ENCODE assay signal across 16 cellular contexts in the genomic region with DNA sequence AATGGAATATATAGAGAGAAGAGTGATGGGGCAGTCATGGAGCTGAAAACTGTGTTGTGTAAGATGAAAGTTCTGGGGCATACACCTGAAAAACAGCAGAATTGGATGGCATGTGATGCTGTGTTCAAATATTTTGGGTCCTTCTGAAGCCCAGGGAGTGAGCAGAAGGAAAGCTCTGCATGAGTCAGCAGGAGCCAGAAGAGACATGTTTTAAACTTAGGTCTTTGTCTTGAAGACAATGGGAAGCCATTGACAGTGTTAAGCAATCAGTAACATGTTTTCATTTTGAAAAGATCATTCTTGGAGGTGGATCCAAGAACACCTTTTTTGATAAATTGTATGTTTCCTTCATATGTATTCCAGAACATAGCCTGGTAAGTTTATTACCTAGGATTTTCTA. TPM values are rescaled to one million over a fixed set of nuclear protein-coding genes. Genes with fewer than 3 reads are reported as not detected.
DNase-seq lines count a peak whose midpoint lies in the region; ATAC-seq, FAIRE-seq and TF ChIP-seq lines count a peak whose summit lies in the region.
"Had no signal": no experiment of that assay in that cellular context is flagged by ENCODE, and none has a peak within 500 bp of the region (broad histone marks: within the 10 kb centered on the region; RNA-seq: fewer than 3 reads in every experiment).

No MANE protein-coding gene starts in this region.

- H2BK12ac ChIP-seq in H1 (ENCODE audit: low read depth, low read length) = no peak overlapping the region

- no peak overlapping the region for H2AK5ac ChIP-seq in H1 (ENCODE audit: low read depth, low read length)

- no peak overlapping the region for H3K18ac ChIP-seq in H1 (ENCODE audit: extremely low read depth, low read length)

- DNase-seq in mammary epithelial cell (peak; percentile 52), H1 (ENCODE audit: low read depth in 1 of 2, low spot score in 2 of 2) (no peak), foreskin keratinocyte (peak; percentile 47 to 72), retina (no peak), left cardiac atrium (no peak)
- DNase-seq in naive thymus-derived CD4-positive, alpha-beta T cell = no peak
- DNase-seq: C1 segment of cervical spinal cord; Calu3; CD4-positive, alpha-beta memory T cell; COR-L47; DND-41; GOT3; H7; HCEC 1CT had no signal

- H3K27me3 Mint-ChIP-seq in naive thymus-derived CD4-positive, alpha-beta T cell = peaks cover 0 to 30% (median 13%) of the 10 kb centered on the region in 5 donors

- dilution Hi-C loops in mammary epithelial cell (cut with HindIII; ENCODE audit: low sequenced_read_pairs) = no loop called here

- no peak overlapping the region for H4K91ac ChIP-seq in H1 (replicated peaks; ENCODE audit: insufficient read length, low read length)

- FAIRE-seq in H1 (lab: Jason Lieb, UNC) = no peak
- FAIRE-seq: G401.6, GM12892 had no signal

- H2BK15ac ChIP-seq in H1 (ENCODE audit: low read length) = no peak overlapping the region

- H3K27me3 ChIP-seq in mammary epithelial cell (ENCODE audit: insufficient read depth, low read length) (no peaks in the 10 kb centered on the region), H1 (replicated peaks in 1 of 4; ENCODE audit: control insufficient read depth in 3 of 4, extremely low read depth in 1 of 4, insufficient read depth in 3 of 4, low read length in 3 of 4) (no peaks in the 10 kb centered on the region), foreskin keratinocyte (no peaks in the 10 kb centered on the region)
- H3K27me3 ChIP-seq in naive thymus-derived CD4-positive, alpha-beta T cell (ENCODE audit: control insufficient read depth in 2 of 2, insufficient read depth in 2 of 2, low read length in 2 of 2) = no peaks in the 10 kb centered on the region

- H3K23me2 ChIP-seq in H1 (ENCODE audit: low read depth, low read length) = no peaks in the 10 kb centered on the region

- no peak for TF ChIP-seq EP300 in H1 (IDR thresholded peaks at IDR 0.05; ENCODE audit: borderline replicate concordance in 1 of 2, low read depth in 2 of 2, low read length in 2 of 2)

- H3K36me3 ChIP-seq in mammary epithelial cell (ENCODE audit: insufficient read depth, low read length) = no peaks in the 10 kb centered on the region
- H3K36me3 ChIP-seq in H1 (ENCODE audit: control insufficient read depth in 2 of 4, insufficient read depth in 4 of 4, low read length in 3 of 4) = no peaks in the 10 kb centered on the region
- no peaks in the 10 kb centered on the region for H3K36me3 ChIP-seq in naive thymus-derived CD4-positive, alpha-beta T cell (ENCODE audit: control insufficient read depth in 2 of 3, insufficient read depth in 3 of 3, low read length in 3 of 3)

- no peaks in the 10 kb centered on the region for H3K79me1 ChIP-seq in H1 (ENCODE audit: low read depth, low read length)

- no peak overlapping the region for H2BK5ac ChIP-seq in H1 (ENCODE audit: low read depth, low read length)

- ATAC-seq in foreskin keratinocyte (peak; percentile 96), left cardiac atrium (no peak)
- no peak for ATAC-seq in naive thymus-derived CD4-positive, alpha-beta T cell

- TF ChIP-seq POLR2A in H1 (IDR thresholded peaks at IDR 0.05; ENCODE audit: control extremely low read depth in 1 of 2, low read depth in 2 of 2, low read length in 2 of 2) = no peak

- peaks cover 0 to 13% (median 3%) of the 10 kb centered on the region in 11 donors for H3K9me3 Mint-ChIP-seq in naive thymus-derived CD4-positive, alpha-beta T cell

- H3K4me1 ChIP-seq in mammary epithelial cell (ENCODE audit: insufficient read depth, low read length) = peaks cover 6% of the 10 kb centered on the region
- H3K4me1 ChIP-seq in H1 (replicated peaks in 1 of 4; ENCODE audit: control insufficient read depth in 3 of 4, insufficient read depth in 4 of 4, low read length in 3 of 4) = peaks cover 0 to 2% (median 0%) of the 10 kb centered on the region in 4 experiments; a peak in 1 of 7 replicates
- no peaks in the 10 kb centered on the region for H3K4me1 ChIP-seq in foreskin keratinocyte
- H3K4me1 ChIP-seq in naive thymus-derived CD4-positive, alpha-beta T cell (ENCODE audit: control insufficient read depth in 2 of 2, insufficient read depth in 2 of 2, low read length in 2 of 2) = no peaks in the 10 kb centered on the region

- H3K4ac ChIP-seq in H1 (replicated peaks; ENCODE audit: insufficient read length, low read depth, low read length) = no peak overlapping the region

- intact Hi-C loops in mammary epithelial cell (cut with micrococcal nuclease) = no loop called here
- intact Hi-C loops in naive thymus-derived CD4-positive, alpha-beta T cell (cut with micrococcal nuclease) = no loop called here
- intact Hi-C loops in left cardiac atrium (cut with DNase I) = no loop called here

- in situ Hi-C loops in mammary epithelial cell (cut with MboI; ENCODE audit: low sequenced_read_pairs in 2 of 2) = no loop called here

- TF ChIP-seq RAD21 in H1 (IDR thresholded peaks at IDR 0.05 in 1 of 2, conservative IDR thresholded peaks at IDR 0.05 in 1 of 2; ENCODE audit: low read depth in 2 of 2, low read length in 2 of 2) = no peak

- no peak overlapping the region for H3K27ac ChIP-seq in mammary epithelial cell (ENCODE audit: insufficient read depth, low read depth, low read length)
- H3K27ac ChIP-seq in H1 (ENCODE audit: low read depth, low read length) = no peak overlapping the region
- H3K27ac ChIP-seq in foreskin keratinocyte = no peak overlapping the region
- no peak overlapping the region for H3K27ac ChIP-seq in naive thymus-derived CD4-positive, alpha-beta T cell (ENCODE audit: low read depth, low read length)

- CTCF ChIA-PET in mammary epithelial cell (lab: Charles Lee; ENCODE audit: low non-redundant PET) (interaction anchor here (1.0 kb wide), 1 partner anchor 14 kb away, joined by 3 read pairs; no protein-coding TSS in a partner anchor), H1 (lab: Charles Lee; ENCODE audit: partially characterized antibody) (interaction anchor here (0.6 to 2.4 kb wide), 3 partner anchors 14 to 172 kb away, joined by 3 to 9 read pairs (median 3); no protein-coding TSS in a partner anchor)
- CTCF ChIA-PET in naive thymus-derived CD4-positive, alpha-beta T cell (lab: Charles Lee) = no interaction called here

- no peak overlapping the region for H2AFZ ChIP-seq in mammary epithelial cell (ENCODE audit: low read depth, low read length)
- no peak overlapping the region for H2AFZ ChIP-seq in H1 (ENCODE audit: low read length)

- no peak overlapping the region for H2BK120ac ChIP-seq in H1 (replicated peaks; ENCODE audit: low read depth, low read length)

- H3K4me1 Mint-ChIP-seq in naive thymus-derived CD4-positive, alpha-beta T cell = peaks cover 0 to 2% (median 0%) of the 10 kb centered on the region in 7 donors
- H3K4me1 Mint-ChIP-seq: CD4-positive, alpha-beta memory T cell had no signal

- no peak for TF ChIP-seq CTCF in mammary epithelial cell (conservative IDR thresholded peaks at IDR 0.05 in 1 of 2, IDR thresholded peaks at IDR 0.05 in 1 of 2; ENCODE audit: extremely low read depth in 1 of 2, insufficient read depth in 1 of 2, low read depth in 1 of 2, low read length in 2 of 2)
- no peak for TF ChIP-seq CTCF in H1 (IDR thresholded peaks at IDR 0.05; ENCODE audit: control extremely low read depth in 1 of 3, insufficient read depth in 1 of 3, low read depth in 1 of 3, low read length in 3 of 3)
- no peak for TF ChIP-seq CTCF in foreskin keratinocyte (conservative IDR thresholded peaks at IDR 0.05)

- H3K36me3 Mint-ChIP-seq in naive thymus-derived CD4-positive, alpha-beta T cell = no peaks in the 10 kb centered on the region

- no peak overlapping the region for H2BK20ac ChIP-seq in H1 (ENCODE audit: low read length)

- no peak overlapping the region for H3K27ac Mint-ChIP-seq in naive thymus-derived CD4-positive, alpha-beta T cell
- H3K27ac Mint-ChIP-seq: CD4-positive, alpha-beta memory T cell had no signal

- H3K4me3 Mint-ChIP-seq in naive thymus-derived CD4-positive, alpha-beta T cell = no peak overlapping the region
- H3K4me3 Mint-ChIP-seq: CD4-positive, alpha-beta memory T cell had no signal

- no peak overlapping the region for H4K8ac ChIP-seq in H1 (ENCODE audit: extremely low read depth, insufficient read depth, low read length)

- POLR2A ChIA-PET in H1 (lab: Charles Lee; ENCODE audit: partially characterized antibody) = no interaction called here
- POLR2A ChIA-PET in naive thymus-derived CD4-positive, alpha-beta T cell (lab: Charles Lee) = no interaction called here

- no peak overlapping the region for H3K9ac ChIP-seq in mammary epithelial cell (ENCODE audit: insufficient read depth, low read length)
- H3K9ac ChIP-seq in H1 (replicated peaks in 1 of 4; ENCODE audit: extremely low read depth in 1 of 4, low read depth in 3 of 4, low read length in 3 of 4) = no peak overlapping the region

- no peak overlapping the region for H3K56ac ChIP-seq in H1 (replicated peaks; ENCODE audit: insufficient read length, low read depth, low read length)

- BruUV-seq in mammary epithelial cell (replicated peaks; lab: Mats Ljungman, UMichigan) = no TSS peak

- H3K23ac ChIP-seq in H1 (ENCODE audit: insufficient read length) = no peak overlapping the region

- H4K5ac ChIP-seq in H1 (ENCODE audit: insufficient read length, low read depth, low read length) = no peak overlapping the region

- H3K79me2 ChIP-seq in mammary epithelial cell (ENCODE audit: insufficient read depth, low read length) (no peaks in the 10 kb centered on the region), H1 (ENCODE audit: control insufficient read depth in 1 of 2, insufficient read depth in 2 of 2, low read length in 2 of 2) (no peaks in the 10 kb centered on the region)

- H3K14ac ChIP-seq in H1 (ENCODE audit: insufficient read length) = no peak overlapping the region

- H4K20me1 ChIP-seq in mammary epithelial cell (ENCODE audit: insufficient read depth, low read length) (no peaks in the 10 kb centered on the region), H1 (replicated peaks in 1 of 2; ENCODE audit: control insufficient read depth in 1 of 2, insufficient read depth in 2 of 2, low read length in 2 of 2) (no peaks in the 10 kb centered on the region)

- H3K4me3 ChIP-seq in mammary epithelial cell (replicated peaks in 1 of 3; ENCODE audit: insufficient read depth in 1 of 3, low read depth in 2 of 3, low read length in 3 of 3) = no peak overlapping the region
- H3K4me3 ChIP-seq in H1 (ENCODE audit: extremely low read depth in 1 of 4, insufficient read depth in 2 of 4, low read depth in 3 of 4, low read length in 4 of 4) = no peak overlapping the region
- H3K4me3 ChIP-seq in naive thymus-derived CD4-positive, alpha-beta T cell (ENCODE audit: low read length) = no peak overlapping the region

- H3K4me2 ChIP-seq in mammary epithelial cell (ENCODE audit: insufficient read depth, low read depth, low read length) = no peak overlapping the region
- no peak overlapping the region for H3K4me2 ChIP-seq in H1 (ENCODE audit: insufficient read depth in 1 of 2, low read depth in 2 of 2, low read length in 2 of 2)

- no peaks in the 10 kb centered on the region for H3K9me3 ChIP-seq in mammary epithelial cell (replicated peaks; ENCODE audit: insufficient read depth, low read length)
- no peaks in the 10 kb centered on the region for H3K9me3 ChIP-seq in H1 (ENCODE audit: insufficient read depth in 2 of 2, low read depth in 1 of 2, low read length in 1 of 2)
- H3K9me3 ChIP-seq in naive thymus-derived CD4-positive, alpha-beta T cell (ENCODE audit: control insufficient read depth in 2 of 3, low read length in 3 of 3) = no peaks in the 10 kb centered on the region

RNA-seq across cellular contexts. Expression of gene MAFB, which starts 38.9 kb away (rescaled TPM):
- total RNA-seq in mammary epithelial cell = 1 to 10 TPM in 1 of 2 donors, under 1 TPM in 1; 0.47 to 6.5 TPM
- polyA plus RNA-seq in mammary epithelial cell = 0.16 TPM
- not detected for polyA minus RNA-seq in mammary epithelial cell
- total RNA-seq in H1 (2021; fragmentation: NEBNext Ultra II Directional; extraction: Animal tissue kit (Norgen Biotek cat#: 25700)) = 1.6 and 1.8 TPM in 2 replicates
- 0.83 and 1.1 TPM in 2 replicates for polyA plus RNA-seq in H1 (2011; rRNA removed)
- polyA plus RNA-seq in H1 (2011; cell fraction: cytosol; rRNA removed) = 0.54 TPM
- polyA plus RNA-seq in H1 (2011; cell fraction: nucleus; rRNA removed) = 1.4 TPM
- polyA plus RNA-seq in H1 (2012, experiment 1 of 2) = 0.77 to 1.4 TPM (median 1.2 TPM) in 4 replicates
- polyA plus RNA-seq in H1 (2012, experiment 2 of 2) = 1.6 TPM
- 1.7 TPM for polyA plus RNA-seq in H1 (2013, experiment 1 of 2)
- 1.4 TPM for polyA plus RNA-seq in H1 (2013, experiment 2 of 2)
- 0.66 and 0.76 TPM in 2 replicates for polyA minus RNA-seq in H1 (2011; rRNA and poly(A)+ RNA removed)
- polyA minus RNA-seq in H1 (2011; cell fraction: cytosol; rRNA and poly(A)+ RNA removed) = 1.4 TPM
- polyA minus RNA-seq in H1 (2011; cell fraction: nucleus; rRNA and poly(A)+ RNA removed) = 4.2 TPM
- total RNA-seq in foreskin keratinocyte = 0.18 and 0.34 TPM in 2 replicates
- 0.07 and 0.12 TPM in 2 replicates for polyA plus RNA-seq in foreskin keratinocyte
- total RNA-seq in naive thymus-derived CD4-positive, alpha-beta T cell = 100 to 1,000 TPM in 1 of 5 experiments, 10 to 100 TPM in 1, 1 to 10 TPM in 2, under 1 TPM in 1; 0.12 to 139 (median 4.4) TPM
- not detected for polyA plus RNA-seq in naive thymus-derived CD4-positive, alpha-beta T cell
- 10 to 100 TPM; 24.8 to 32.5 TPM for total RNA-seq in left cardiac atrium

Comparison
In these comparisons a context has a peak if more than half of its experiments do, and no peak if none do; other contexts are left out.
1. DNase-seq: peak in mammary epithelial cell (single experiment) and foreskin keratinocyte (2 of 2); none in H1 (0 of 2), naive thymus-derived CD4-positive, alpha-beta T cell (0 of 9), retina (single experiment) and left cardiac atrium (single experiment).